ENCODE assay signal across 10 cellular contexts in the genomic region with DNA sequence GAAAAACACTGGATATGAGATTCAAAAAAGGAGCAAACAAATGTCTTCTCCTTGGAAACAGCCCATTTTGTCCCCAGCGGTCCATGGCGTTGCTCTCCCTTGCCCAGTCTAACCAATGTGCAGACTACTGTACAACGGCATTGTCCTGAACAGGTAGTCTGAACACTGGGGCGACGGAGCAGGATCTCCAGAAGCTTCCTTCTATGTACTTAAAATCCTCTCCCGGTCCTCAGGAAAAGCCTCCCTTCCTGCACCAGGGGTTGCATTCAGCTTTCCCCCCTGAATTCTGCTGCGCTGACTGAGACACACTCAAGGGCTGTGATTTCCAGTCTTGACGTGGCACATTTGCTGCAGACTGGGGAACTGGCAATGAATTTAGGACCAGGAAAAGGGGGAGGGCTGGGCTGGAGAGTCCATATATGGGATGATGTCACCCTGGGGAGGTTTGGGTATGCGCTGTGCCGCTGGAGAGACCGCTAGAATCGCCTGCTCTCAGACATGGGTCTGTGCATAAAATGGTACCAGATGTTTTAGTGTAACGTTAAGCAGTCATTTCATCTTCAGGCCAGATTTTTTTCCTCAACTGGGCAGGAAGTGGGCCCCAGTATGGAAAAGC.
DNase-seq lines count a peak whose midpoint lies in the region; ATAC-seq lines count a peak whose summit lies in the region.
"Had no signal": no experiment of that assay in that cellular context is flagged by ENCODE, and none has a peak within 500 bp of the region (broad histone marks: within the 10 kb centered on the region; RNA-seq: fewer than 3 reads in every experiment).

No MANE protein-coding gene starts in this region.

- peak overlapping the region in 20 of 21 experiments; percentile 34 to 93 (median 78) for H3K27ac ChIP-seq in skin epidermis
- H3K27ac ChIP-seq: neutrophil had no signal

- DNase-seq in GM04503 (ENCODE audit: low read depth), result peak; percentile 97
- DNase-seq in astrocyte of the hippocampus (ENCODE audit: low read depth, low spot score), result peak; percentile 15
- DNase-seq in islet precursor cell, result peak; percentile 63
- DNase-seq in pons (ENCODE audit: low spot score), result no peak
- DNase-seq in ecto neural progenitor cell (ENCODE audit: low spot score), result no peak
- DNase-seq: activated naive CD8-positive, alpha-beta T cell treated with anti-CD3 and anti-CD28 coated beads, Interleukin-2, amount 10 ng/mL, durations not matched to agents 7 days and 5 days had no signal

- ATAC-seq in HG02973 (IDR thresholded peaks at IDR 0.05; ENCODE audit: unreplicated experiment) (no peak), GM19328 (IDR thresholded peaks at IDR 0.05; ENCODE audit: unreplicated experiment) (no peak)

- peak overlapping the region; percentile 12 to 39 (median 25) for H3K4me3 ChIP-seq in skin epidermis

Comparison
In these comparisons a context has a peak if more than half of its experiments do, and no peak if none do; other contexts are left out.
1. DNase-seq: peak in GM04503 (single experiment), astrocyte of the hippocampus (single experiment) and islet precursor cell (single experiment); none in pons (single experiment) and ecto neural progenitor cell (single experiment).